In the genomic region with DNA sequence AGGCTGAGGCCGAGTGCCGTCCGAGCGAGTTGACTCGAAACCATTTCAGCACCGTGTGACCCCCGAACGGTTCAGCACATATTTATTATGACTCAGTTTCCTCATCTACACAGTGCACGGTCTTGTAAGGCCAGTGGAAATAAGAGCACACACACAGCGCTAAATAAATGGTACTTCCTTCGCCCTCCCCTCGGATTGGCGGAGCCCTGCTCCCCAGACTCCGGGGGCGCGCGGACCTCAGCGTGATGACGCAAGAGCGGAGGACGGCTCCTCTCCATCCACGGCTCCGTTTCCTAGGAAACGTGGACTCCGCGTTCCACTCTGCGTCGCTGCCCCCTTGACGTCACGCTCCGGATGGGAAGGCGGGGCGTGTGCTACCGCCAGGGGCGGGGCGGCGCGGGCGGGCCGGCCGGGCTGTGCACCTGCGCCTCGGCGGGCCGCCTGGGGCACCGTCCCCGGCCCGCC, we compare ENCODE assay signal across 8 cellular contexts. TPM values are rescaled to one million over a fixed set of nuclear protein-coding genes. Genes with fewer than 3 reads are reported as not detected.
A peak's percentile ranks its signal among the peaks of the same experiment; 100 is the strongest.
DNase-seq lines count a peak whose midpoint lies in the region; ATAC-seq and TF ChIP-seq lines count a peak whose summit lies in the region.

A gene with protein sequence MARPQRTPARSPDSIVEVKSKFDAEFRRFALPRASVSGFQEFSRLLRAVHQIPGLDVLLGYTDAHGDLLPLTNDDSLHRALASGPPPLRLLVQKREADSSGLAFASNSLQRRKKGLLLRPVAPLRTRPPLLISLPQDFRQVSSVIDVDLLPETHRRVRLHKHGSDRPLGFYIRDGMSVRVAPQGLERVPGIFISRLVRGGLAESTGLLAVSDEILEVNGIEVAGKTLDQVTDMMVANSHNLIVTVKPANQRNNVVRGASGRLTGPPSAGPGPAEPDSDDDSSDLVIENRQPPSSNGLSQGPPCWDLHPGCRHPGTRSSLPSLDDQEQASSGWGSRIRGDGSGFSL (plus strand): TSS at position 397 of the 465 bp plus-strand sequence. CDS start 79 bp downstream, outside the sequence.

- H3K36me3 ChIP-seq in uterus: no peaks in the 10 kb centered on the region

- H3K9me3 Mint-ChIP-seq in T-helper 2 cell treated with Interferon-gamma antibody and Interleukin-4, amounts not matched to agents 5 μg/mL and 100 μg/mL, for 36 hours: no peaks in the 10 kb centered on the region

- H3K27ac ChIP-seq in right cardiac atrium (ENCODE audit: low read length) (peak within 1 kb of the TSS; percentile 50), uterus (peak within 1 kb of the TSS; percentile 94)

- peaks cover 15% of the 10 kb centered on the region for H3K36me3 Mint-ChIP-seq in T-helper 2 cell treated with Interferon-gamma antibody and Interleukin-4, amounts not matched to agents 5 μg/mL and 100 μg/mL, for 36 hours (ENCODE audit: low read depth)

- WGBS in right cardiac atrium: under 1% methylated on average over 48 of the region's 48 CpGs

- DNase-seq in NCI-H187 treated with DMSO at 0.1 percent for 48 hours (lab: John Stamatoyannopoulos, UW) (peak; percentile 74), anterior cingulate cortex (lab: John Stamatoyannopoulos, UW) (peak; percentile 58 to 98 (median 92)), right cardiac atrium (peak; percentile 97 to 98 (median 98)), pulmonary artery endothelial cell (ENCODE audit: low read depth, low spot score) (peak; percentile 89), uterus (peak; percentile 94 to 95)
- DNase-seq in T-helper 2 cell treated with Interferon-gamma antibody and Interleukin-4, amounts not matched to agents 5 μg/mL and 100 μg/mL, for 36 hours (ENCODE audit: low spot score): peak; percentile 96

- no peak for TF ChIP-seq POLR2A in uterus (IDR thresholded peaks at IDR 0.05)

- H3K4me1 ChIP-seq in right cardiac atrium (ENCODE audit: control insufficient read depth, insufficient read depth, low read length): no peaks in the 10 kb centered on the region
- peaks cover 3 to 18% of the 10 kb centered on the region in 2 donors for H3K4me1 ChIP-seq in uterus

- TF ChIP-seq CTCF in uterus (IDR thresholded peaks at IDR 0.05): peak in 2 of 4 experiments; percentile 20 to 30

- peak within 1 kb of the TSS; percentile 95 for H3K4me3 Mint-ChIP-seq in T-helper 2 cell treated with Interferon-gamma antibody and Interleukin-4, amounts not matched to agents 5 μg/mL and 100 μg/mL, for 36 hours

- intact Hi-C loops in right cardiac atrium (cut with DNase I): loop anchor here (10.0 kb wide), 2 partner anchors 96 to 136 kb away; partner anchors contain the start of genes CTCF (in 3 of the 4) and RIPOR1 (in 1 of the 4)
- intact Hi-C loops in uterus (cut with DNase I; ENCODE audit: low total_unique reads): no loop called here

- peak within 1 kb of the TSS; percentile 98 for H3K27ac Mint-ChIP-seq in T-helper 2 cell treated with Interferon-gamma antibody and Interleukin-4, amounts not matched to agents 5 μg/mL and 100 μg/mL, for 36 hours

- H3K9me3 ChIP-seq in right cardiac atrium (ENCODE audit: control insufficient read depth, low read length): no peaks in the 10 kb centered on the region
- H3K9me3 ChIP-seq in uterus: no peaks in the 10 kb centered on the region

- H3K27me3 Mint-ChIP-seq in T-helper 2 cell treated with Interferon-gamma antibody and Interleukin-4, amounts not matched to agents 5 μg/mL and 100 μg/mL, for 36 hours (ENCODE audit: low read depth): no peaks in the 10 kb centered on the region

- ATAC-seq in GM18498 (IDR thresholded peaks at IDR 0.05; ENCODE audit: unreplicated experiment): peak; percentile 80
- peak; percentile 75 for ATAC-seq in HG02970 (IDR thresholded peaks at IDR 0.05; ENCODE audit: low FRiP score, unreplicated experiment)
- ATAC-seq in right cardiac atrium: peak; percentile 91 to 93

- H3K4me3 ChIP-seq in right cardiac atrium (ENCODE audit: low read length): peak within 1 kb of the TSS; percentile 68
- H3K4me3 ChIP-seq in uterus: peak within 1 kb of the TSS; percentile 64 to 94

- H3K27me3 ChIP-seq in right cardiac atrium (ENCODE audit: control insufficient read depth, insufficient read depth) (no peaks in the 10 kb centered on the region), uterus (no peaks in the 10 kb centered on the region)

- peaks cover 10% of the 10 kb centered on the region for H3K4me1 Mint-ChIP-seq in T-helper 2 cell treated with Interferon-gamma antibody and Interleukin-4, amounts not matched to agents 5 μg/mL and 100 μg/mL, for 36 hours (ENCODE audit: low read depth)

RNA-seq across cellular contexts. Expression of the gene that starts here (rescaled TPM):
- total RNA-seq in right cardiac atrium (1 to 10 TPM; 3.4 to 3.5 (median 3.5) TPM), pulmonary artery endothelial cell (5.5 and 6.1 TPM in 2 replicates), uterus (10 to 100 TPM in 1 of 4 donors, 1 to 10 TPM in 2, not detected in 1; 1.6 to 32.9 (median 7.9) TPM)
- polyA plus RNA-seq in right cardiac atrium: 3.1 TPM

Comparison
In these comparisons a context has a peak if more than half of its experiments do, and no peak if none do; other contexts are left out.
1. Peak in every context shown above with its lines: DNase-seq, ATAC-seq, H3K4me3 ChIP-seq and H3K27ac ChIP-seq.